In the genomic region with DNA sequence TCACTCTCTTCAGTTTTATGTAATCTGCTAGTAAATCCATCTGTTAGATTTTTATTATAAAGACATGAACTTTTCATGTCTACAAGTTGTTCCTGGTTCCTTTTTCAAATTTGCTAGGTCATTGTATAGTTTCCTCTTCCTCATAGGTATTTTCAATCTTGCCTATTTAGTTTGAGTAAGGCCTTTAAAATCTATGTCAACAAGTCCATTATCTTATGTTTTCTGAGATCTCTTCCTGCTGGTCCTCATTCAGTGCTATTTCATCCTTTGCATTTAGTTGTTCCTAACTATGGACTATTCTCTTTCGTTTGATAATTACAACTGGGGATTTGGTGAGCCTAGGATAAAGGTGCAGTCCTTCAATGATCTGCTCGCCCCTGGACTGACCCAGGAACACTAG, we compare ENCODE assay signal across 18 cellular contexts. TPM values are rescaled to one million over a fixed set of nuclear protein-coding genes. Genes with fewer than 3 reads are reported as not detected.
"Had no signal": no experiment of that assay in that cellular context is flagged by ENCODE, and none has a peak within 500 bp of the region (broad histone marks: within the 10 kb centered on the region; RNA-seq: fewer than 3 reads in every experiment).

No MANE protein-coding gene starts in this region.

- H3K27ac ChIP-seq: ascending aorta had no signal

- H3K4me3 ChIP-seq: ascending aorta, heart right ventricle, spleen had no signal

- ATAC-seq: activated CD8-positive, alpha-beta T cell treated with anti-CD3 and anti-CD28 coated beads for 36 hours; activated T-cell treated with anti-CD3 and anti-CD28 coated beads, Interleukin-2, amount 50 U/mL, for 72 hours; heart right ventricle; left lobe of liver; natural killer cell; right cardiac atrium had no signal

- H3K27ac Mint-ChIP-seq: activated CD8-positive, alpha-beta T cell treated with anti-CD3 and anti-CD28 coated beads for 36 hours; activated T-cell treated with anti-CD3 and anti-CD28 coated beads, Interleukin-2, amount 50 U/mL, for 72 hours had no signal

- H3K4me3 Mint-ChIP-seq: activated CD8-positive, alpha-beta T cell treated with anti-CD3 and anti-CD28 coated beads for 36 hours; activated T-cell treated with anti-CD3 and anti-CD28 coated beads, Interleukin-2, amount 50 U/mL, for 72 hours; natural killer cell had no signal

- H3K36me3 Mint-ChIP-seq: natural killer cell had no signal

- H3K27me3 ChIP-seq: ascending aorta, heart right ventricle, spleen had no signal

- H3K9me3 Mint-ChIP-seq: activated CD8-positive, alpha-beta T cell treated with anti-CD3 and anti-CD28 coated beads for 36 hours; activated T-cell treated with anti-CD3 and anti-CD28 coated beads, Interleukin-2, amount 50 U/mL, for 72 hours; natural killer cell had no signal

- H3K9me3 ChIP-seq: ascending aorta, heart right ventricle, spleen had no signal

- DNase-seq: activated CD4-positive, alpha-beta T cell treated with anti-CD3 and anti-CD28 coated beads for 4 hours; activated CD8-positive, alpha-beta memory T cell treated with anti-CD3 and anti-CD28 coated beads, Interleukin-2, amount 50 U/mL, for 4 hours; activated CD8-positive, alpha-beta T cell treated with anti-CD3 and anti-CD28 coated beads for 36 hours; activated T-cell treated with anti-CD3 and anti-CD28 coated beads, Interleukin-2, amount 50 U/mL, for 72 hours; effector CD8-positive, alpha-beta T cell; heart right ventricle; natural killer cell; nucleus accumbens; right cardiac atrium; spleen; stimulated activated CD4-positive, alpha-beta T cell treated with anti-CD3 and anti-CD28 coated beads, Interleukin-1b, Interleukin-23, amount 100 ng/mL, for 48 hours; stimulated activated naive CD4-positive, alpha-beta T cell had no signal

- H3K27me3 Mint-ChIP-seq: activated CD8-positive, alpha-beta T cell treated with anti-CD3 and anti-CD28 coated beads for 36 hours; progenitor cell of endocrine pancreas had no signal

RNA-seq across cellular contexts. Expression of a gene that starts 28.7 kb away (rescaled TPM):
- total RNA-seq: activated CD8-positive, alpha-beta T cell treated with anti-CD3 and anti-CD28 coated beads for 36 hours; activated T-cell treated with anti-CD3 and anti-CD28 coated beads, Interleukin-2, amount 50 U/mL, for 72 hours; ascending aorta; fibroblast of lung; frontal cortex; heart right ventricle; left lobe of liver; mucosa of gallbladder; natural killer cell; progenitor cell of endocrine pancreas; right cardiac atrium; spleen had no signal
- polyA plus RNA-seq: fibroblast of lung, heart right ventricle, right cardiac atrium, spleen had no signal
